Comparison of ENCODE assay signal across 15 cellular contexts in the genomic region with DNA sequence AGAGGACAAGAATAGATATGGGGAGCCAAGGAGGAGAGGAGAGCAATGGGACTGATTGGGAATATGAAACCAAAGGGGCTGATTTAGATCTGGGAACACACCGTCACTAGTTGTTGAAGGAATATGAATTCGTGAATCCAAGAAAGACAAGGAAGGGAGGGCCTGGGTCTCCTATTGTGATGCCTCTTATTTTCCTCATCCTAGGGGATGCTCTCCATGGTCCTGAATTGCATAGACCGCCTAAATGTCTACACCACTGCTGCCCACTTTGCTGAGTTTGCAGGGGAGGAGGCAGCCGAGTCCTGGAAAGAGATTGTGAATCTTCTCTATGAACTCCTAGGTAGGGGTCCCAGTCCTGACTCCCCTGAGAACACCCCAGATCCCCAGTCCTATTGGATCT. TPM values are rescaled to one million over a fixed set of nuclear protein-coding genes. Genes with fewer than 3 reads are reported as not detected.
DNase-seq lines count a peak whose midpoint lies in the region; ATAC-seq, FAIRE-seq and TF ChIP-seq lines count a peak whose summit lies in the region.
"Had no signal": no experiment of that assay in that cellular context is flagged by ENCODE, and none has a peak within 500 bp of the region (broad histone marks: within the 10 kb centered on the region; RNA-seq: fewer than 3 reads in every experiment).

No MANE protein-coding gene starts in this region.

- H3K36me3 ChIP-seq in GM12878 (ENCODE audit: control insufficient read depth in 2 of 2, insufficient read depth in 2 of 2, low read length in 1 of 2) (no peaks in the 10 kb centered on the region), mesenchymal stem cell (ENCODE audit: control insufficient read depth in 1 of 2, insufficient read depth in 2 of 2, low read depth in 1 of 2, low read length in 2 of 2) (no peaks in the 10 kb centered on the region)
- H3K36me3 ChIP-seq: transverse colon had no signal

- no peaks in the 10 kb centered on the region for H3K4me1 ChIP-seq in GM12878 (ENCODE audit: control insufficient read depth, insufficient read depth, low read length)
- H3K4me1 ChIP-seq in mesenchymal stem cell (ENCODE audit: control insufficient read depth, insufficient read depth, low read depth, low read length) = no peaks in the 10 kb centered on the region
- H3K4me1 ChIP-seq: transverse colon had no signal

- POLR2A ChIA-PET in GM12878 (lab: Charles Lee) = no interaction called here

- no peak overlapping the region for H2BK120ac ChIP-seq in mesenchymal stem cell (ENCODE audit: low read depth, low read length)

- H4K8ac ChIP-seq in mesenchymal stem cell (ENCODE audit: low read length) = no peak overlapping the region

- TF ChIP-seq RAD21 in GM12878 (IDR thresholded peaks at IDR 0.05; ENCODE audit: insufficient read depth, low read depth, low read length) = no peak

- TF ChIP-seq EP300 in GM12878 (IDR thresholded peaks at IDR 0.05; ENCODE audit: borderline replicate concordance in 1 of 2, control insufficient read depth in 1 of 2, low read depth in 2 of 2, low read length in 2 of 2) = no peak

- 69% methylated on average over 4 of the region's 4 CpGs for WGBS in GM12878 (ENCODE audit: insufficient coverage, insufficient replicate concordance, low lambda C conversion rate, missing lambda C conversion rate)
- 56% methylated on average over 4 of the region's 4 CpGs for WGBS in mesenchymal stem cell

- H3K79me2 ChIP-seq in GM12878 (ENCODE audit: control insufficient read depth, insufficient read depth, low read length) = no peaks in the 10 kb centered on the region

- no peak overlapping the region for H2BK5ac ChIP-seq in mesenchymal stem cell (ENCODE audit: low read depth, low read length, poor library complexity, severe bottlenecking)

- in situ Hi-C loops in GM12878 (cut with MboI) = no loop called here

- no peak overlapping the region for H3K4me3 ChIP-seq in GM12878
- no peak overlapping the region for H3K4me3 ChIP-seq in mesenchymal stem cell (ENCODE audit: insufficient read depth in 1 of 2, low read depth in 1 of 2, low read length in 2 of 2)
- H3K4me3 ChIP-seq: transverse colon had no signal

- no peak for TF ChIP-seq POLR2A in GM12878 (IDR thresholded peaks at IDR 0.05; ENCODE audit: low read depth, low read length)

- H2BK12ac ChIP-seq in mesenchymal stem cell (ENCODE audit: low read length in 2 of 2) = no peak overlapping the region

- DNase-seq in GM20000 (ENCODE audit: low spot score) (peak; percentile 60), Kasumi-1 (lab: John Stamatoyannopoulos, UW) (peak; percentile 19 to 40), GM12878 (ENCODE audit: low read depth, low spot score) (no peak), mesenchymal stem cell (peak; percentile 28), left lobe of liver (ENCODE audit: low spot score) (no peak)
- no peak for DNase-seq in stimulated activated CD4-positive, alpha-beta T cell treated with anti-CD3 and anti-CD28 coated beads, Interleukin-12 subunit alpha, Interleukin-12 subunit beta, amount 100 ng/mL, for 4 hours
- DNase-seq: COR-L47, HFFc6, left ventricle myocardium superior, NCI-H1930, transverse colon had no signal

- BruUV-seq in GM12878 (replicated peaks; lab: Mats Ljungman, UMichigan) = no TSS peak

- no peak overlapping the region for H4K91ac ChIP-seq in mesenchymal stem cell (ENCODE audit: low read length)

- CTCF ChIA-PET in GM12878 (lab: Yijun Ruan, JAX) = no interaction called here

- no peak overlapping the region for H3K4ac ChIP-seq in mesenchymal stem cell (ENCODE audit: low read depth in 1 of 2, low read length in 2 of 2)

- TF ChIP-seq CTCF in GM20000 (IDR thresholded peaks at IDR 0.05; ENCODE audit: extremely low read depth, missing control alignments) = no peak
- TF ChIP-seq CTCF in GM12878 (IDR thresholded peaks at IDR 0.05 in 2 of 3, conservative IDR thresholded peaks at IDR 0.05 in 1 of 3; ENCODE audit: control insufficient read depth in 2 of 3, extremely low read depth in 1 of 3, insufficient read depth in 1 of 3, low read depth in 3 of 3, low read length in 3 of 3) = no peak

- H2AFZ ChIP-seq in GM12878 (ENCODE audit: control insufficient read depth, low read depth, low read length) = no peak overlapping the region
- H2AFZ ChIP-seq in mesenchymal stem cell (ENCODE audit: low read depth, low read length) = no peak overlapping the region

- H3K27ac ChIP-seq in GM12878 (ENCODE audit: control insufficient read depth, insufficient read depth) (no peak overlapping the region), mesenchymal stem cell (ENCODE audit: low read length, poor library complexity, severe bottlenecking) (no peak overlapping the region)
- H3K27ac ChIP-seq: transverse colon had no signal

- RAD21 ChIA-PET in GM12878 (lab: Charles Lee; ENCODE audit: unreplicated experiment) = no interaction called here

- H3K27me3 ChIP-seq in GM12878 (replicated peaks in 1 of 2; ENCODE audit: control insufficient read depth in 2 of 2, insufficient read depth in 2 of 2, low read length in 1 of 2) (no peaks in the 10 kb centered on the region), mesenchymal stem cell (ENCODE audit: control insufficient read depth in 1 of 2, insufficient read depth in 1 of 2, low read length in 2 of 2) (peaks cover 4 to 12% of the 10 kb centered on the region in 2 experiments)
- H3K27me3 ChIP-seq: transverse colon had no signal

- no peaks in the 10 kb centered on the region for H4K20me1 ChIP-seq in GM12878 (ENCODE audit: control insufficient read depth, insufficient read depth)

- ATAC-seq in GM12878 = no peak
- no peak for ATAC-seq in left lobe of liver
- ATAC-seq in GM19452 (IDR thresholded peaks at IDR 0.05; ENCODE audit: unreplicated experiment) = no peak
- ATAC-seq: activated naive CD4-positive, alpha-beta T cell treated with anti-CD3 and anti-CD28 coated beads, Interleukin-2, amount 50 U/mL, for 72 hours; left ventricle myocardium superior had no signal

- no peak overlapping the region for H3K14ac ChIP-seq in mesenchymal stem cell (ENCODE audit: low read length in 2 of 2)

- SMC1A ChIA-PET in GM12878 (lab: Charles Lee; ENCODE audit: uncharacterized antibody, unreplicated experiment) = no interaction called here

- intact Hi-C loops in GM12878 (cut with micrococcal nuclease; ENCODE audit: unreplicated experiment) = no loop called here

- no peak overlapping the region for H2BK15ac ChIP-seq in mesenchymal stem cell (ENCODE audit: low read depth, poor library complexity, severe bottlenecking)

- no peak for FAIRE-seq in GM12878 (lab: Jason Lieb, UNC)

- H3K4me2 ChIP-seq in GM12878 (ENCODE audit: control insufficient read depth, insufficient read depth) = no peak overlapping the region
- no peak overlapping the region for H3K4me2 ChIP-seq in mesenchymal stem cell (ENCODE audit: low read length, poor library complexity, severe bottlenecking)

- no peaks in the 10 kb centered on the region for H3K79me1 ChIP-seq in mesenchymal stem cell (replicated peaks; ENCODE audit: low read length, poor library complexity, severe bottlenecking)

- H3K9me3 ChIP-seq in GM12878 (replicated peaks; ENCODE audit: control insufficient read depth, insufficient read depth, low read length) (no peaks in the 10 kb centered on the region), mesenchymal stem cell (ENCODE audit: control insufficient read depth, low read length) (no peaks in the 10 kb centered on the region)
- H3K9me3 ChIP-seq: transverse colon had no signal

- no peak overlapping the region for H3K23ac ChIP-seq in mesenchymal stem cell (ENCODE audit: low read length in 2 of 2)

- no peak overlapping the region for H3K18ac ChIP-seq in mesenchymal stem cell (ENCODE audit: low read depth in 1 of 2, low read length in 2 of 2)

- H3K9ac ChIP-seq in GM12878 (ENCODE audit: control insufficient read depth, insufficient read depth, low read length) (no peak overlapping the region), mesenchymal stem cell (ENCODE audit: low read length) (no peak overlapping the region)

- no peak overlapping the region for H2AK5ac ChIP-seq in mesenchymal stem cell (ENCODE audit: low read length, severe bottlenecking)

RNA-seq across cellular contexts. Expression of gene RYR1, which starts 21.5 kb away (rescaled TPM):
- total RNA-seq in GM12878 (2013; cell fraction: nucleolus; rRNA removed) = 2.0 TPM in 2 replicates
- total RNA-seq in GM12878 (2014; rRNA removed) (0.11 TPM in 2 replicates), GM12878 (2014; rRNA removed; fragmentation: Illumina TruSeq; extraction: Trizol) (0.04 and 0.28 TPM in 2 replicates), GM12878 (2021) (0.28 and 0.88 TPM in 2 replicates), left lobe of liver (0.68 TPM)
- 0.08 TPM for polyA plus RNA-seq in GM12878 (2011; ENCODE audit: low read depth)
- polyA plus RNA-seq in GM12878 (2011; rRNA removed) (0.03 and 0.07 TPM in 2 replicates), GM12878 (2014; fragmentation: Illumina TruSeq; extraction: Trizol) (0.05 and 0.32 TPM in 2 replicates), GM12878 (2014; fragmentation: Nextera tagmentation; extraction: Ambion mirVana) (under 1 TPM; under 0.01 to 0.02 TPM), GM12878 (2014; rRNA removed) (0.10 and 0.22 TPM in 2 replicates), GM12878 (2016; fragmentation: Nextera tagmentation; extraction: Ambion mirVana) (under 1 TPM in 1 of 2 experiments, not detected in 1; 0.04 TPM)
- 0.03 and 0.13 TPM in 2 replicates for polyA plus RNA-seq in GM12878 (2011; cell fraction: cytosol; rRNA removed)
- 0.10 and 0.15 TPM in 2 replicates for polyA plus RNA-seq in GM12878 (2011; cell fraction: nucleus; rRNA removed)
- 0.31 and 0.51 TPM in 2 replicates for polyA plus RNA-seq in GM12878 (2012)
- under 0.01 and 0.07 TPM in 2 replicates for polyA minus RNA-seq in GM12878 (2011; rRNA and poly(A)+ RNA removed)
- polyA minus RNA-seq in GM12878 (2011; cell fraction: cytosol; rRNA and poly(A)+ RNA removed) = not detected in 2 replicates
- under 0.01 and 0.57 TPM in 2 replicates for polyA minus RNA-seq in GM12878 (2011; cell fraction: nucleus; rRNA and poly(A)+ RNA removed)
- polyA plus RNA-seq in mesenchymal stem cell (2013, experiment 1 of 2) = 0.01 TPM
- not detected for polyA plus RNA-seq in mesenchymal stem cell (2013, experiment 2 of 2)
- total RNA-seq: HFFc6 had no signal

RNA-seq across cellular contexts. Expression of gene RASGRP4, which starts 29.0 kb away (rescaled TPM):
- total RNA-seq in GM12878 (2013; cell fraction: nucleolus; rRNA removed) = 3.5 and 4.8 TPM in 2 replicates
- total RNA-seq in GM12878 (2014; rRNA removed) (4.8 and 5.7 TPM in 2 replicates), GM12878 (2014; rRNA removed; fragmentation: Illumina TruSeq; extraction: Trizol) (2.0 and 2.8 TPM in 2 replicates), GM12878 (2021) (5.9 TPM in 2 replicates), left lobe of liver (1.0 TPM)
- polyA plus RNA-seq in GM12878 (2011; ENCODE audit: low read depth) = 1.2 TPM
- polyA plus RNA-seq in GM12878 (2011; rRNA removed) (0.04 and 0.24 TPM in 2 replicates), GM12878 (2014; fragmentation: Illumina TruSeq; extraction: Trizol) (4.2 and 5.5 TPM in 2 replicates), GM12878 (2014; fragmentation: Nextera tagmentation; extraction: Ambion mirVana) (under 1 TPM; 0.26 to 0.55 TPM), GM12878 (2014; rRNA removed) (6.6 and 7.4 TPM in 2 replicates), GM12878 (2016; fragmentation: Nextera tagmentation; extraction: Ambion mirVana) (1 to 10 TPM; 2.4 to 3.8 TPM)
- 0.22 and 0.30 TPM in 2 replicates for polyA plus RNA-seq in GM12878 (2011; cell fraction: cytosol; rRNA removed)
- polyA plus RNA-seq in GM12878 (2011; cell fraction: nucleus; rRNA removed) = 0.38 and 0.55 TPM in 2 replicates
- 2.5 and 2.6 TPM in 2 replicates for polyA plus RNA-seq in GM12878 (2012)
- 0.21 TPM in 1 of 2 replicates, not detected in the other for polyA minus RNA-seq in GM12878 (2011; rRNA and poly(A)+ RNA removed)
- polyA minus RNA-seq in GM12878 (2011; cell fraction: cytosol; rRNA and poly(A)+ RNA removed) = not detected in 2 replicates
- 0.12 TPM in 1 of 2 replicates, not detected in the other for polyA minus RNA-seq in GM12878 (2011; cell fraction: nucleus; rRNA and poly(A)+ RNA removed)
- polyA plus RNA-seq in mesenchymal stem cell (2013, experiment 1 of 2) = not detected
- not detected for polyA plus RNA-seq in mesenchymal stem cell (2013, experiment 2 of 2)
- total RNA-seq: glomerular endothelial cell, HFFc6, osteocyte had no signal

RNA-seq across cellular contexts. Expression of gene FAM98C, which starts 52.1 kb away (rescaled TPM):
- total RNA-seq in GM12878 (2013; cell fraction: nucleolus; rRNA removed) = 25.4 and 31.4 TPM in 2 replicates
- total RNA-seq in GM12878 (2014; rRNA removed) = 9.8 and 10.2 TPM in 2 replicates
- 6.8 and 7.0 TPM in 2 replicates for total RNA-seq in GM12878 (2014; rRNA removed; fragmentation: Illumina TruSeq; extraction: Trizol)
- 11.2 and 14.2 TPM in 2 replicates for total RNA-seq in GM12878 (2021)
- polyA plus RNA-seq in GM12878 (2011; ENCODE audit: low read depth) = 5.0 TPM
- polyA plus RNA-seq in GM12878 (2011; rRNA removed) = 4.5 and 8.8 TPM in 2 replicates
- polyA plus RNA-seq in GM12878 (2011; cell fraction: cytosol; rRNA removed) = 13.9 and 19.4 TPM in 2 replicates
- 33.4 and 38.9 TPM in 2 replicates for polyA plus RNA-seq in GM12878 (2011; cell fraction: nucleus; rRNA removed)
- 14.4 and 15.0 TPM in 2 replicates for polyA plus RNA-seq in GM12878 (2012)
- polyA plus RNA-seq in GM12878 (2014; fragmentation: Illumina TruSeq; extraction: Trizol) = 1.7 and 3.5 TPM in 2 replicates
- polyA plus RNA-seq in GM12878 (2014; fragmentation: Nextera tagmentation; extraction: Ambion mirVana) = 1 to 10 TPM; 1.4 to 2.3 TPM
- polyA plus RNA-seq in GM12878 (2014; rRNA removed) = 17.1 and 23.5 TPM in 2 replicates
- 10 to 100 TPM; 13.5 to 17.2 TPM for polyA plus RNA-seq in GM12878 (2016; fragmentation: Nextera tagmentation; extraction: Ambion mirVana)
- polyA minus RNA-seq in GM12878 (2011; rRNA and poly(A)+ RNA removed) = 4.2 and 10.1 TPM in 2 replicates
- polyA minus RNA-seq in GM12878 (2011; cell fraction: cytosol; rRNA and poly(A)+ RNA removed) = 7.9 and 8.8 TPM in 2 replicates
- polyA minus RNA-seq in GM12878 (2011; cell fraction: nucleus; rRNA and poly(A)+ RNA removed) = 6.8 and 10.3 TPM in 2 replicates
- 9.3 TPM for polyA plus RNA-seq in mesenchymal stem cell (2013, experiment 1 of 2)
- polyA plus RNA-seq in mesenchymal stem cell (2013, experiment 2 of 2) = 9.1 TPM
- 8.7 TPM for total RNA-seq in left lobe of liver

Comparison
In these comparisons a context has a peak if more than half of its experiments do, and no peak if none do; other contexts are left out.
1. DNase-seq: peak in GM20000 (single experiment), Kasumi-1 (2 of 2) and mesenchymal stem cell (single experiment); none in GM12878 (single experiment), left lobe of liver (single experiment) and stimulated activated CD4-positive, alpha-beta T cell treated with anti-CD3 and anti-CD28 coated beads, Interleukin-12 subunit alpha, Interleukin-12 subunit beta, amount 100 ng/mL, for 4 hours (single experiment).